ENCODE assay signal across 17 cellular contexts in the genomic region with DNA sequence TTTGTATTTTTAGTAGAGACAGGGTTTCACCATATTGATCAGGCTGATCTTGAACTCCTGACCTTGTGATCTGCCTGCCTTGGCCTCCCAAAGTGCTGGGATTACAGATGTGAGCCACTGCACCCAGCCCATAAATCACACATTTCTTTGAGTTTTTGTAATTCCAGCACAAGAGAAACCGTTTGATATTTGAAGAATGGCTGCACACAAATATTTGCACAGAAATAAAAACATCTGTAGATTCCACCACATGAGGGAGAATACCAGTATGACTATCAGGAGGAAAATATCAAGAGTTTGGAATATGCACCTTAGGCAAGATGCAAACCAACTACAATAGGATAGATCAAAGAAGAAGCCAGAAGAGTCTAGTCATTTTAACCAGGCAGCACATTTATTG. TPM values are rescaled to one million over a fixed set of nuclear protein-coding genes. Genes with fewer than 3 reads are reported as not detected.
"Had no signal": no experiment of that assay in that cellular context is flagged by ENCODE, and none has a peak within 500 bp of the region (broad histone marks: within the 10 kb centered on the region; RNA-seq: fewer than 3 reads in every experiment).

No MANE protein-coding gene starts in this region.

RNA-seq across cellular contexts. Expression of gene PSG9, which starts 17.9 kb away (rescaled TPM):
- total RNA-seq: activated naive CD4-positive, alpha-beta T cell treated with anti-CD3 and anti-CD28 coated beads for 36 hours; activated naive CD8-positive, alpha-beta T cell treated with anti-CD3 and anti-CD28 coated beads for 36 hours; activated naive CD8-positive, alpha-beta T cell treated with anti-CD3 and anti-CD28 coated beads, Interleukin-2, amount 10 ng/mL, durations not matched to agents 7 days and 5 days; activated T-cell treated with anti-CD3 and anti-CD28 coated beads, Interleukin-2, amount 50 U/mL, for 4 hours; activated T-cell treated with anti-CD3 and anti-CD28 coated beads, Interleukin-2, amount 50 U/mL, for 72 hours; activated T-helper 1 cell treated with anti-CD3 and anti-CD28 coated beads, Interleukin-12 subunit alpha, Interleukin-12 subunit beta, Interleukin-2, Interleukin-4 antibody, amounts not matched to agents 30 ng/mL and 10 ng/mL and 1 ng/mL, durations not matched to agents 14 hours and 24 hours and 36 hours; activated T-helper 2 cell treated with anti-CD3 and anti-CD28 coated beads, Interferon-gamma antibody, Interleukin-2, Interleukin-4, amounts not matched to agents 10 μg/mL and 5 μg/mL and 100 μg/mL, durations not matched to agents 14 hours and 24 hours and 36 hours; adrenal gland; aorta; ascending aorta; body of pancreas; breast epithelium; bronchial epithelial cell; cardiac muscle cell; cardiac septum; cerebellum; chondrocyte had no signal
- polyA plus RNA-seq: adrenal gland, aorta, cardiac muscle cell had no signal

RNA-seq across cellular contexts. Expression of gene PSG4, which starts 46.0 kb away (rescaled TPM):
- total RNA-seq: activated naive CD4-positive, alpha-beta T cell treated with anti-CD3 and anti-CD28 coated beads for 36 hours; activated naive CD8-positive, alpha-beta T cell treated with anti-CD3 and anti-CD28 coated beads for 36 hours; activated naive CD8-positive, alpha-beta T cell treated with anti-CD3 and anti-CD28 coated beads, Interleukin-2, amount 10 ng/mL, durations not matched to agents 7 days and 5 days; activated T-cell treated with anti-CD3 and anti-CD28 coated beads, Interleukin-2, amount 50 U/mL, for 4 hours; activated T-cell treated with anti-CD3 and anti-CD28 coated beads, Interleukin-2, amount 50 U/mL, for 72 hours; activated T-helper 1 cell treated with anti-CD3 and anti-CD28 coated beads, Interleukin-12 subunit alpha, Interleukin-12 subunit beta, Interleukin-2, Interleukin-4 antibody, amounts not matched to agents 30 ng/mL and 10 ng/mL and 1 ng/mL, durations not matched to agents 14 hours and 24 hours and 36 hours; activated T-helper 2 cell treated with anti-CD3 and anti-CD28 coated beads, Interferon-gamma antibody, Interleukin-2, Interleukin-4, amounts not matched to agents 10 μg/mL and 5 μg/mL and 100 μg/mL, durations not matched to agents 14 hours and 24 hours and 36 hours; aorta; ascending aorta; cardiac muscle cell; cardiac septum; cerebellum; chondrocyte had no signal
- polyA plus RNA-seq: aorta, cardiac muscle cell had no signal
